In genomic region chr7:130881799-130882141, GRCh38 we compare ENCODE assay signal across 17 cellular contexts.
DNase-seq lines count a peak whose midpoint lies in the region; ATAC-seq and TF ChIP-seq lines count a peak whose summit lies in the region.
"Had no signal": no experiment of that assay in that cellular context is flagged by ENCODE, and none has a peak within 500 bp of the region (broad histone marks: within the 10 kb centered on the region; RNA-seq: fewer than 3 reads in every experiment).

No MANE protein-coding gene starts in this region.

- H3K36me3 ChIP-seq in esophagus muscularis mucosa: peaks cover 14 to 92% (median 56%) of the 10 kb centered on the region in 4 donors
- H3K36me3 ChIP-seq: BE2C had no signal

- H3K27ac Mint-ChIP-seq in activated naive CD4-positive, alpha-beta T cell treated with anti-CD3 and anti-CD28 coated beads, Interleukin-2, amount 10 ng/mL, durations not matched to agents 7 days and 5 days: peak overlapping the region; percentile 24
- H3K27ac Mint-ChIP-seq in activated CD8-positive, alpha-beta memory T cell treated with anti-CD3 and anti-CD28 coated beads, Interleukin-2, amount 10 ng/mL, durations not matched to agents 7 days and 5 days: peak overlapping the region; percentile 47

- peak overlapping the region; percentile 36 to 57 (median 47) for H3K27ac ChIP-seq in esophagus muscularis mucosa (replicated peaks in 1 of 4)
- H3K27ac ChIP-seq in temporal lobe (ENCODE audit: low read depth, low read length): peak overlapping the region; percentile 58
- H3K27ac ChIP-seq: pancreas had no signal

- WGBS in esophagus muscularis mucosa: 91% methylated on average over 5 of the region's 5 CpGs

- no peaks in the 10 kb centered on the region for H3K27me3 Mint-ChIP-seq in activated naive CD4-positive, alpha-beta T cell treated with anti-CD3 and anti-CD28 coated beads, Interleukin-2, amount 10 ng/mL, durations not matched to agents 7 days and 5 days
- H3K27me3 Mint-ChIP-seq in activated CD8-positive, alpha-beta memory T cell treated with anti-CD3 and anti-CD28 coated beads, Interleukin-2, amount 10 ng/mL, durations not matched to agents 7 days and 5 days: no peaks in the 10 kb centered on the region

- no peaks in the 10 kb centered on the region for H3K9me3 Mint-ChIP-seq in activated naive CD4-positive, alpha-beta T cell treated with anti-CD3 and anti-CD28 coated beads, Interleukin-2, amount 10 ng/mL, durations not matched to agents 7 days and 5 days
- no peaks in the 10 kb centered on the region for H3K9me3 Mint-ChIP-seq in activated CD8-positive, alpha-beta memory T cell treated with anti-CD3 and anti-CD28 coated beads, Interleukin-2, amount 10 ng/mL, durations not matched to agents 7 days and 5 days (ENCODE audit: low read depth)

- intact Hi-C loops in esophagus muscularis mucosa (cut with DNase I): no loop called here

- DNase-seq in activated naive CD4-positive, alpha-beta T cell treated with anti-CD3 and anti-CD28 coated beads, Interleukin-2, amount 10 ng/mL, durations not matched to agents 7 days and 5 days: no peak
- no peak for DNase-seq in activated naive CD4-positive, alpha-beta T cell treated with Interleukin-2 at 50 U/mL for 16 hours
- no peak for DNase-seq in activated CD8-positive, alpha-beta memory T cell treated with anti-CD3 and anti-CD28 coated beads, Interleukin-2, amount 10 ng/mL, durations not matched to agents 7 days and 5 days
- DNase-seq in esophagus muscularis mucosa (ENCODE audit: extremely low spot score) (no peak), SW480 (ENCODE audit: low spot score) (no peak), AML-193 (lab: John Stamatoyannopoulos, UW) (no peak)
- DNase-seq: BE2C; DND-41; H7; left ventricle myocardium superior; NCI-H1436 treated with DMSO at 0.1 percent for 48 hours; pancreas; stimulated activated CD4-positive, alpha-beta T cell treated with anti-CD3 and anti-CD28 coated beads, Interleukin-15, amount 100 ng/mL, for 24 hours; stimulated activated CD8-positive, alpha-beta memory T cell treated with anti-CD3 and anti-CD28 coated beads, Interleukin-4, amount 100 ng/mL, for 48 hours had no signal

- CTCF ChIA-PET in activated naive CD4-positive, alpha-beta T cell treated with anti-CD3 and anti-CD28 coated beads, Interleukin-2, amount 10 ng/mL, durations not matched to agents 7 days and 5 days (lab: Charles Lee): interaction anchor here (0.6 to 2.0 kb wide), 2 partner anchors 13 to 15 kb away, joined by 3 to 10 read pairs; no protein-coding TSS in a partner anchor
- CTCF ChIA-PET in activated CD8-positive, alpha-beta memory T cell treated with anti-CD3 and anti-CD28 coated beads, Interleukin-2, amount 10 ng/mL, durations not matched to agents 7 days and 5 days (lab: Charles Lee): interaction anchor here (0.7 to 2.7 kb wide), 3 partner anchors 10 to 159 kb away, joined by 3 to 13 read pairs (median 5); no protein-coding TSS in a partner anchor

- no peaks in the 10 kb centered on the region for H3K27me3 ChIP-seq in esophagus muscularis mucosa
- H3K27me3 ChIP-seq: BE2C, pancreas had no signal

- no peak overlapping the region for H3K4me3 Mint-ChIP-seq in activated naive CD4-positive, alpha-beta T cell treated with anti-CD3 and anti-CD28 coated beads, Interleukin-2, amount 10 ng/mL, durations not matched to agents 7 days and 5 days
- H3K4me3 Mint-ChIP-seq in activated CD8-positive, alpha-beta memory T cell treated with anti-CD3 and anti-CD28 coated beads, Interleukin-2, amount 10 ng/mL, durations not matched to agents 7 days and 5 days: no peak overlapping the region

- peaks cover 31 to 84% (median 58%) of the 10 kb centered on the region in 4 donors for H3K4me1 ChIP-seq in esophagus muscularis mucosa
- H3K4me1 ChIP-seq: BE2C had no signal

- TF ChIP-seq POLR2A in esophagus muscularis mucosa (IDR thresholded peaks at IDR 0.05; ENCODE audit: low read depth): no peak

- no peaks in the 10 kb centered on the region for H3K9me3 ChIP-seq in esophagus muscularis mucosa
- H3K9me3 ChIP-seq: BE2C, pancreas had no signal

- H3K4me1 Mint-ChIP-seq in activated naive CD4-positive, alpha-beta T cell treated with anti-CD3 and anti-CD28 coated beads, Interleukin-2, amount 10 ng/mL, durations not matched to agents 7 days and 5 days: peaks cover 27% of the 10 kb centered on the region
- peaks cover 41% of the 10 kb centered on the region for H3K4me1 Mint-ChIP-seq in activated CD8-positive, alpha-beta memory T cell treated with anti-CD3 and anti-CD28 coated beads, Interleukin-2, amount 10 ng/mL, durations not matched to agents 7 days and 5 days

- no peak for ATAC-seq in activated CD8-positive, alpha-beta memory T cell treated with anti-CD3 and anti-CD28 coated beads, Interleukin-2, amount 10 ng/mL, durations not matched to agents 7 days and 5 days
- no peak for ATAC-seq in HG03521 (IDR thresholded peaks at IDR 0.05; ENCODE audit: unreplicated experiment)
- ATAC-seq: activated CD4-positive, CD25-positive, alpha-beta regulatory T cell treated with anti-CD3 and anti-CD28 coated beads, Interleukin-2, amount 50 U/mL, for 24 hours; pancreas had no signal

- H3K36me3 Mint-ChIP-seq in activated naive CD4-positive, alpha-beta T cell treated with anti-CD3 and anti-CD28 coated beads, Interleukin-2, amount 10 ng/mL, durations not matched to agents 7 days and 5 days: peaks cover 62% of the 10 kb centered on the region
- peaks cover 49% of the 10 kb centered on the region for H3K36me3 Mint-ChIP-seq in activated CD8-positive, alpha-beta memory T cell treated with anti-CD3 and anti-CD28 coated beads, Interleukin-2, amount 10 ng/mL, durations not matched to agents 7 days and 5 days

- TF ChIP-seq EP300 in esophagus muscularis mucosa (IDR thresholded peaks at IDR 0.05): no peak

- H3K4me3 ChIP-seq in esophagus muscularis mucosa: no peak overlapping the region
- H3K4me3 ChIP-seq: pancreas had no signal

- no peak for TF ChIP-seq CTCF in esophagus muscularis mucosa (IDR thresholded peaks at IDR 0.05)
